Comparison of ENCODE assay signal across 7 cellular contexts in the genomic region with DNA sequence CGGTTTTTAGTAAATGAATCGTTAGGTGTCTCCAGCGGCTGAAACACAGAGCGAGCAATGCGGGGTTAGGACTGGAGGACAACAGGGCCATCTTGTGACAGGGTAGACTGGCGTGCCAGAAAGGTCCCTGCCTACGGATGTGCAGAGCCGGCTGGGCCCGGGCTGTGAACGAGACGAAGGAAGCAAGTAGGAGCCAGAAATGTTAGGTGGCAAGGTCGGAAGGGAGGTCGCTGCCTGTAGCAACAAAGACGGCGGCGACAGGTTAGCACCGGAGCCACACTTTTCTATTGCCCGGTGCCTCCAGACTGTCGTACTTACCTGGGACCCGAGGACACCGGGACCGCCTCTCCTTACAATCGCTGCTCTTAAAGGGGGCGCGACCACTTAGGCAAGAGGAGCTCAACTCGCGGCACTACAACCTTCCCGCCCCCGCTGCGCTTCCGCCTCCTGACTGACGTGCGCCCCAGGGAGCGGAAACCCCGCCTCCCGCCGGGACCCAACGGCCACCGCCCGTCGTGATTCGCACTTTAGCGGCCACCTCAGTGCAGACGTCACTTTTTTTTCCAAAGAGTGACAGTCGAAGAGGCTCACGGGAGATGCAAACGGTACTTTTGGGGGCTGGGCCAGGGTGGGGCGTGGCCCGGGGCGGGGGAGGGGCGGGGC. TPM values are rescaled to one million over a fixed set of nuclear protein-coding genes. Genes with fewer than 3 reads are reported as not detected.
DNase-seq lines count a peak whose midpoint lies in the region; ATAC-seq, FAIRE-seq and TF ChIP-seq lines count a peak whose summit lies in the region.

A gene with protein sequence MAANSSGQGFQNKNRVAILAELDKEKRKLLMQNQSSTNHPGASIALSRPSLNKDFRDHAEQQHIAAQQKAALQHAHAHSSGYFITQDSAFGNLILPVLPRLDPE (minus strand): TSS at position 449 of the 663 bp plus-strand sequence. CDS start 1,632 bp downstream, outside the sequence.

- TF ChIP-seq EP300 in GM12878 (IDR thresholded peaks at IDR 0.05; ENCODE audit: borderline replicate concordance in 1 of 2, control insufficient read depth in 1 of 2, low read depth in 2 of 2, low read length in 2 of 2) (no peak), sigmoid colon (IDR thresholded peaks at IDR 0.05) (peak in 1 of 4 donors; percentile 27)

- intact Hi-C loops in GM12878 (cut with micrococcal nuclease; ENCODE audit: unreplicated experiment): loop anchor here (5.0 to 10.0 kb wide), 4 partner anchors 75 to 623 kb away; no protein-coding TSS in a partner anchor
- intact Hi-C loops in sigmoid colon (cut with DNase I): loop anchor here (1.0 to 10.0 kb wide), 5 partner anchors 33 to 335 kb away; a partner anchor contains a TSS

- H3K27ac ChIP-seq in GM12878 (ENCODE audit: control insufficient read depth, insufficient read depth) (peak within 1 kb of the TSS; percentile 69), sigmoid colon (peak within 1 kb of the TSS; percentile 87 to 93 (median 88))

- H3K27me3 ChIP-seq in GM12878 (replicated peaks in 1 of 2; ENCODE audit: control insufficient read depth in 2 of 2, insufficient read depth in 2 of 2, low read length in 1 of 2) (no peaks in the 10 kb centered on the region), sigmoid colon (no peaks in the 10 kb centered on the region)

- ATAC-seq in GM18511 (IDR thresholded peaks at IDR 0.05; ENCODE audit: unreplicated experiment): peak; percentile 93
- ATAC-seq in HG03039 (IDR thresholded peaks at IDR 0.05; ENCODE audit: unreplicated experiment): peak; percentile 94
- peak; percentile 94 for ATAC-seq in GM12878

- peaks cover 12% of the 10 kb centered on the region for H3K79me2 ChIP-seq in GM12878 (ENCODE audit: control insufficient read depth, insufficient read depth, low read length)

- H3K4me3 ChIP-seq in GM12878: peak within 1 kb of the TSS; percentile 82
- H3K4me3 ChIP-seq in sigmoid colon: peak within 1 kb of the TSS; percentile 60 to 89 (median 73)

- TF ChIP-seq POLR2A in GM12878 (IDR thresholded peaks at IDR 0.05; ENCODE audit: low read depth, low read length) (peak; percentile 93), sigmoid colon (IDR thresholded peaks at IDR 0.05) (peak; percentile 45 to 82)

- H3K36me3 ChIP-seq in GM12878 (ENCODE audit: control insufficient read depth in 2 of 2, insufficient read depth in 2 of 2, low read length in 1 of 2) (no peaks in the 10 kb centered on the region; a peak in 1 of 4 replicates), sigmoid colon (peaks cover 0 to 5% (median 0%) of the 10 kb centered on the region in 4 donors)

- H4K20me1 ChIP-seq in GM12878 (ENCODE audit: control insufficient read depth, insufficient read depth): no peaks in the 10 kb centered on the region

- BruUV-seq in GM12878 (replicated peaks; lab: Mats Ljungman, UMichigan): TSS peak; percentile 93

- DNase-seq in NCI-H2081 (lab: John Stamatoyannopoulos, UW) (peak; percentile 96 to 97), T1000 (lab: John Stamatoyannopoulos, UW) (peak; percentile 92), GM12878 (ENCODE audit: low read depth, low spot score) (peak; percentile 87), iPS DF 19.7 (ENCODE audit: low read depth, low spot score) (peak; percentile 91), sigmoid colon (peak; percentile 97)

- SMC1A ChIA-PET in GM12878 (lab: Charles Lee; ENCODE audit: uncharacterized antibody, unreplicated experiment): interaction anchor here (0.6 to 3.2 kb wide), 6 partner anchors 29 to 937 kb away, joined by 3 to 10 read pairs (median 3); no protein-coding TSS in a partner anchor

- POLR2A ChIA-PET in GM12878 (lab: Charles Lee): interaction anchor here (0.6 to 1.8 kb wide), 8 partner anchors 10 to 1242 kb away, joined by 3 to 7 read pairs (median 4); a partner anchor contains a TSS

- WGBS in GM12878 (ENCODE audit: insufficient coverage, insufficient replicate concordance, low lambda C conversion rate, missing lambda C conversion rate): under 1% methylated on average over 47 of the region's 51 CpGs
- WGBS in sigmoid colon, 2 donors: 0 to 1% methylated on average over 51 of the region's 51 CpGs

- RAD21 ChIA-PET in GM12878 (lab: Charles Lee; ENCODE audit: unreplicated experiment): interaction anchor here (0.6 to 4.5 kb wide), 9 partner anchors 8 to 643 kb away, joined by 3 to 15 read pairs (median 4); a partner anchor contains a TSS

- CTCF ChIA-PET in GM12878 (lab: Yijun Ruan, JAX): interaction anchor here (0.6 to 2.8 kb wide), 13 partner anchors 10 to 639 kb away, joined by 3 to 20 read pairs (median 4); no protein-coding TSS in a partner anchor

- peak; percentile 26 to 54 (median 26); a peak in 4 of 6 replicates for TF ChIP-seq CTCF in GM12878 (IDR thresholded peaks at IDR 0.05 in 2 of 3, conservative IDR thresholded peaks at IDR 0.05 in 1 of 3; ENCODE audit: control insufficient read depth in 2 of 3, extremely low read depth in 1 of 3, insufficient read depth in 1 of 3, low read depth in 3 of 3, low read length in 3 of 3)
- no peak for TF ChIP-seq CTCF in sigmoid colon (IDR thresholded peaks at IDR 0.05)

- in situ Hi-C loops in GM12878 (cut with MboI): no loop called here

- H2AFZ ChIP-seq in GM12878 (ENCODE audit: control insufficient read depth, low read depth, low read length): peak within 1 kb of the TSS; percentile 90

- TF ChIP-seq RAD21 in GM12878 (IDR thresholded peaks at IDR 0.05; ENCODE audit: insufficient read depth, low read depth, low read length): peak; percentile 55

- peak; percentile 89 for FAIRE-seq in GM12878 (lab: Jason Lieb, UNC)

- no peaks in the 10 kb centered on the region; the same call in 1 of the 3 replicates for H3K9me3 ChIP-seq in GM12878 (replicated peaks; ENCODE audit: control insufficient read depth, insufficient read depth, low read length)
- no peaks in the 10 kb centered on the region for H3K9me3 ChIP-seq in sigmoid colon

- H3K4me2 ChIP-seq in GM12878 (ENCODE audit: control insufficient read depth, insufficient read depth): peak within 1 kb of the TSS; percentile 64

- H3K4me1 ChIP-seq in GM12878 (ENCODE audit: control insufficient read depth, insufficient read depth, low read length) (peaks cover 17% of the 10 kb centered on the region), sigmoid colon (peaks cover 0 to 8% (median 7%) of the 10 kb centered on the region in 4 donors)

- H3K9ac ChIP-seq in GM12878 (ENCODE audit: control insufficient read depth, insufficient read depth, low read length): peak within 1 kb of the TSS; percentile 85

TF ChIP-seq in GM12878, 131 proteins besides CTCF, POLR2A, EP300 and RAD21 (continues in another document):
- TF ChIP-seq JUND (IDR thresholded peaks at IDR 0.05; ENCODE audit: low read depth, low read length): no peak
- peak; percentile 93 for TF ChIP-seq CREB1 (IDR thresholded peaks at IDR 0.05; ENCODE audit: low read depth)
- TF ChIP-seq, protein P1, sequence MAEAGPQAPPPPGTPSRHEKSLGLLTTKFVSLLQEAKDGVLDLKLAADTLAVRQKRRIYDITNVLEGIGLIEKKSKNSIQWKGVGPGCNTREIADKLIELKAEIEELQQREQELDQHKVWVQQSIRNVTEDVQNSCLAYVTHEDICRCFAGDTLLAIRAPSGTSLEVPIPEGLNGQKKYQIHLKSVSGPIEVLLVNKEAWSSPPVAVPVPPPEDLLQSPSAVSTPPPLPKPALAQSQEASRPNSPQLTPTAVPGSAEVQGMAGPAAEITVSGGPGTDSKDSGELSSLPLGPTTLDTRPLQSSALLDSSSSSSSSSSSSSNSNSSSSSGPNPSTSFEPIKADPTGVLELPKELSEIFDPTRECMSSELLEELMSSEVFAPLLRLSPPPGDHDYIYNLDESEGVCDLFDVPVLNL (IDR thresholded peaks at IDR 0.05; ENCODE audit: low read depth, low read length): peak; percentile 86
- peak; percentile 67 for TF ChIP-seq YY1 (IDR thresholded peaks at IDR 0.05; ENCODE audit: low read depth, low read length)
- TF ChIP-seq MEF2A (IDR thresholded peaks at IDR 0.05; ENCODE audit: insufficient read depth, low read depth, low read length): no peak
- TF ChIP-seq SUZ12 (IDR thresholded peaks at IDR 0.05; ENCODE audit: unreplicated experiment): no peak
- no peak for TF ChIP-seq PAX8 (IDR thresholded peaks at IDR 0.05)
- no peak for TF ChIP-seq SMAD1 (IDR thresholded peaks at IDR 0.05; ENCODE audit: low read depth, partially characterized antibody)

RNA-seq across cellular contexts. Expression of the gene that starts here (rescaled TPM):
- total RNA-seq in GM12878 (2013; cell fraction: nucleolus; rRNA removed): 9.5 and 11.1 TPM in 2 replicates
- total RNA-seq in GM12878 (2014; rRNA removed) (19.9 and 24.2 TPM in 2 replicates), GM12878 (2014; rRNA removed; fragmentation: Illumina TruSeq; extraction: Trizol) (27.3 and 29.7 TPM in 2 replicates), GM12878 (2021) (31.1 and 31.7 TPM in 2 replicates), sigmoid colon (10 to 100 TPM; 10.0 to 16.8 (median 12.3) TPM)
- 12.8 TPM for polyA plus RNA-seq in GM12878 (2011; ENCODE audit: low read depth)
- polyA plus RNA-seq in GM12878 (2011; rRNA removed) (42.1 and 56.6 TPM in 2 replicates), GM12878 (2014; fragmentation: Illumina TruSeq; extraction: Trizol) (33.3 and 37.2 TPM in 2 replicates), GM12878 (2014; fragmentation: Nextera tagmentation; extraction: Ambion mirVana) (10 to 100 TPM; 61.2 to 66.5 TPM), GM12878 (2014; rRNA removed) (17.3 and 18.9 TPM in 2 replicates), GM12878 (2016; fragmentation: Nextera tagmentation; extraction: Ambion mirVana) (10 to 100 TPM; 48.5 to 53.1 TPM), sigmoid colon (10 to 100 TPM; 12.6 to 28.4 (median 19.6) TPM)
- polyA plus RNA-seq in GM12878 (2011; cell fraction: cytosol; rRNA removed): 13.4 and 15.4 TPM in 2 replicates
- polyA plus RNA-seq in GM12878 (2011; cell fraction: nucleus; rRNA removed): 7.3 and 8.5 TPM in 2 replicates
- polyA plus RNA-seq in GM12878 (2012): 14.0 and 16.5 TPM in 2 replicates
- polyA minus RNA-seq in GM12878 (2011; rRNA and poly(A)+ RNA removed): 13.0 and 30.0 TPM in 2 replicates
- polyA minus RNA-seq in GM12878 (2011; cell fraction: cytosol; rRNA and poly(A)+ RNA removed): 4.9 and 6.0 TPM in 2 replicates
- 1.3 and 5.8 TPM in 2 replicates for polyA minus RNA-seq in GM12878 (2011; cell fraction: nucleus; rRNA and poly(A)+ RNA removed)

Comparison
In these comparisons a context has a peak if more than half of its experiments do, and no peak if none do; other contexts are left out.
1. Peak in every context shown above with its lines: DNase-seq, ATAC-seq, H3K4me3 ChIP-seq and H3K27ac ChIP-seq.
2. CTCF ChIP-seq: peak in GM12878 (3 of 3); none in sigmoid colon (0 of 4).